1 cellular context compared by ENCODE assay signal in genomic region chr7:129611246-129612111, GRCh38.
TF ChIP-seq lines count a peak whose summit lies in the region.

Gene NRF1 (plus strand): TSS chr7:129611720. CDS start chr7:129657352, 45,632 bp downstream.

TF ChIP-seq in Ishikawa, 13 proteins besides CTCF, POLR2A, EP300 and RAD21 (continued from another document):
- TF ChIP-seq REST (IDR thresholded peaks at IDR 0.05; ENCODE audit: low read depth) (no peak), TCF12 (IDR thresholded peaks at IDR 0.05; ENCODE audit: low read depth) (peak; percentile 34; the same call in 1 of the 2 replicates), FOXM1 (IDR thresholded peaks at IDR 0.05; ENCODE audit: borderline replicate concordance, low read depth) (no peak), ZBTB7A (IDR thresholded peaks at IDR 0.05; ENCODE audit: low read depth) (no peak; the same call in 1 of the 2 replicates), YY1 (IDR thresholded peaks at IDR 0.05; ENCODE audit: low read depth) (peak; percentile 98)
TF ChIP-seq in Ishikawa: peak in this region for 7.
